ENCODE assay signal across 9 cellular contexts in genomic region chr5:82312373-82312856, GRCh38. TPM values are rescaled to one million over a fixed set of nuclear protein-coding genes. Genes with fewer than 3 reads are reported as not detected.
DNase-seq lines count a peak whose midpoint lies in the region; ATAC-seq and TF ChIP-seq lines count a peak whose summit lies in the region.
"Had no signal": no experiment of that assay in that cellular context is flagged by ENCODE, and none has a peak within 500 bp of the region (broad histone marks: within the 10 kb centered on the region; RNA-seq: fewer than 3 reads in every experiment).

No MANE protein-coding gene starts in this region.

- DNase-seq in BE2C (peak; percentile 72), GM23338 (ENCODE audit: low spot score) (peak; percentile 90), NCI-H226 (peak; percentile 43), foreskin fibroblast (peak; percentile 63 to 90), ovary (peak; percentile 21 to 66 (median 56))
- DNase-seq in activated T-cell treated with anti-CD3 and anti-CD28 coated beads, Interleukin-2, amount 50 U/mL, for 24 hours: peak; percentile 43

- intact Hi-C loops in ovary (cut with DNase I): no loop called here

- H3K4me3 ChIP-seq in BE2C (ENCODE audit: low read depth, low read length) (no peak overlapping the region), GM23338 (no peak overlapping the region), foreskin fibroblast (ENCODE audit: low read depth in 1 of 2, low read length in 2 of 2) (no peak overlapping the region), ovary (no peak overlapping the region)

- no peak overlapping the region for H3K27ac Mint-ChIP-seq in GM23338
- H3K27ac Mint-ChIP-seq in activated T-cell treated with anti-CD3 and anti-CD28 coated beads, Interleukin-2, amount 50 U/mL, for 24 hours: no peak overlapping the region

- peaks cover 10% of the 10 kb centered on the region for H3K9me3 Mint-ChIP-seq in GM23338
- H3K9me3 Mint-ChIP-seq in activated T-cell treated with anti-CD3 and anti-CD28 coated beads, Interleukin-2, amount 50 U/mL, for 24 hours: peaks cover 5% of the 10 kb centered on the region

- H3K27me3 ChIP-seq in BE2C (no peaks in the 10 kb centered on the region), GM23338 (ENCODE audit: insufficient read depth) (no peaks in the 10 kb centered on the region), ovary (no peaks in the 10 kb centered on the region)

- no peaks in the 10 kb centered on the region for H4K20me1 ChIP-seq in GM23338 (replicated peaks; ENCODE audit: insufficient read depth)

- peaks cover 5% of the 10 kb centered on the region for H3K27me3 Mint-ChIP-seq in GM23338 (ENCODE audit: insufficient read depth, low read depth, poor library complexity)
- peaks cover 12% of the 10 kb centered on the region for H3K27me3 Mint-ChIP-seq in activated T-cell treated with anti-CD3 and anti-CD28 coated beads, Interleukin-2, amount 50 U/mL, for 24 hours

- TF ChIP-seq POLR2A in ovary (IDR thresholded peaks at IDR 0.05): no peak

- H2AFZ ChIP-seq in GM23338: no peak overlapping the region
- H2AFZ ChIP-seq: parathyroid adenoma had no signal

- H3K27ac ChIP-seq in GM23338 (ENCODE audit: low read depth) (no peak overlapping the region), ovary (no peak overlapping the region)
- H3K27ac ChIP-seq: parathyroid adenoma had no signal

- no peaks in the 10 kb centered on the region for H3K79me2 ChIP-seq in GM23338 (replicated peaks; ENCODE audit: insufficient read depth)
- H3K79me2 ChIP-seq: parathyroid adenoma had no signal

- peaks cover 13% of the 10 kb centered on the region for H3K36me3 Mint-ChIP-seq in GM23338 (ENCODE audit: low read depth)
- peaks cover 5% of the 10 kb centered on the region for H3K36me3 Mint-ChIP-seq in activated T-cell treated with anti-CD3 and anti-CD28 coated beads, Interleukin-2, amount 50 U/mL, for 24 hours (ENCODE audit: low read depth)

- TF ChIP-seq CTCF in BE2C (IDR thresholded peaks at IDR 0.05; ENCODE audit: low read depth, low read length): peak; percentile 98
- TF ChIP-seq CTCF in GM23338 (conservative IDR thresholded peaks at IDR 0.05; ENCODE audit: low read depth in 2 of 2): peak; percentile 96 to 98
- peak; percentile 98 for TF ChIP-seq CTCF in foreskin fibroblast (IDR thresholded peaks at IDR 0.05; ENCODE audit: low read depth, low read length)
- peak in 1 of 3 donors; percentile 50 for TF ChIP-seq CTCF in ovary (IDR thresholded peaks at IDR 0.05)

- TF ChIP-seq EP300 in ovary (IDR thresholded peaks at IDR 0.05): no peak

- 44 to 45% (median 44%) methylated on average over 17 of the region's 17 CpGs for WGBS in ovary, 3 donors

- no peak overlapping the region for H3K4me2 ChIP-seq in GM23338

- ATAC-seq in GM23338 (peak; percentile 92), GM18502 (IDR thresholded peaks at IDR 0.05; ENCODE audit: poor library complexity, unreplicated experiment) (no peak), GM19397 (IDR thresholded peaks at IDR 0.05; ENCODE audit: unreplicated experiment) (no peak)

- H3K4me1 Mint-ChIP-seq in GM23338: peaks cover 13% of the 10 kb centered on the region
- H3K4me1 Mint-ChIP-seq in activated T-cell treated with anti-CD3 and anti-CD28 coated beads, Interleukin-2, amount 50 U/mL, for 24 hours (ENCODE audit: low read depth): no peaks in the 10 kb centered on the region

- H3K36me3 ChIP-seq in BE2C: no peaks in the 10 kb centered on the region
- H3K36me3 ChIP-seq in GM23338 (ENCODE audit: insufficient read depth): no peaks in the 10 kb centered on the region; the same call in 1 of the 2 replicates
- H3K36me3 ChIP-seq in ovary: no peaks in the 10 kb centered on the region

- no peak overlapping the region for H3K4me3 Mint-ChIP-seq in GM23338
- no peak overlapping the region for H3K4me3 Mint-ChIP-seq in activated T-cell treated with anti-CD3 and anti-CD28 coated beads, Interleukin-2, amount 50 U/mL, for 24 hours

- H3K9me3 ChIP-seq in BE2C (no peaks in the 10 kb centered on the region), ovary (no peaks in the 10 kb centered on the region)

- H3K4me1 ChIP-seq in BE2C: no peaks in the 10 kb centered on the region; the same call in 1 of the 2 replicates
- peaks cover 13% of the 10 kb centered on the region for H3K4me1 ChIP-seq in GM23338 (ENCODE audit: insufficient read depth)
- no peaks in the 10 kb centered on the region for H3K4me1 ChIP-seq in ovary (ENCODE audit: insufficient read depth)

- H3F3A ChIP-seq in GM23338 (replicated peaks; ENCODE audit: low read depth): no peaks in the 10 kb centered on the region

- no peaks in the 10 kb centered on the region for H3K9me2 ChIP-seq in GM23338 (ENCODE audit: insufficient read depth)

TF ChIP-seq in GM23338, 12 proteins besides CTCF, POLR2A, EP300 and RAD21:
- no peak for TF ChIP-seq ETS1 (IDR thresholded peaks at IDR 0.05)
- TF ChIP-seq CREB1 (CRISPR knock-in tag; IDR thresholded peaks at IDR 0.05; ENCODE audit: low read depth): peak; percentile 61
- TF ChIP-seq ZNF114 (CRISPR knock-in tag; IDR thresholded peaks at IDR 0.05): no peak

RNA-seq across cellular contexts. Expression of gene RPS23, which starts 34.3 kb away (rescaled TPM):
- 1,242 TPM for polyA plus RNA-seq in BE2C (2012; ENCODE audit: insufficient read depth, insufficient read length, low read depth)
- total RNA-seq in GM23338 (2014; rRNA removed; shearing (Covaris generic)): 1,580 and 2,261 TPM in 2 replicates
- polyA plus RNA-seq in GM23338 (2016; fragmentation: Nextera tagmentation; extraction: Ambion mirVana): 3,526 and 3,589 TPM in 2 replicates
- total RNA-seq in ovary: 1,000 to 10,000 TPM; 3,397 to 8,268 (median 4,388) TPM
- 1,000 to 10,000 TPM; 6,514 to 6,535 TPM for polyA plus RNA-seq in ovary
